In genomic region chr19:6586726-6587092, GRCh38 we compare ENCODE assay signal across 1 cellular context.
TF ChIP-seq lines count a peak whose summit lies in the region.

No MANE protein-coding gene starts in this region.

TF ChIP-seq in H1, 55 proteins besides CTCF, POLR2A, EP300 and RAD21 (continued from another document):
- TF ChIP-seq SIN3A (conservative IDR thresholded peaks at IDR 0.05 in 1 of 2, IDR thresholded peaks at IDR 0.05 in 1 of 2; ENCODE audit: low read depth in 1 of 2, low read length in 2 of 2) = no peak
- TF ChIP-seq SP1 (IDR thresholded peaks at IDR 0.05; ENCODE audit: low read depth, low read length) = no peak
- no peak for TF ChIP-seq RNF2 (IDR thresholded peaks at IDR 0.05; ENCODE audit: borderline replicate concordance, low read depth, low read length, missing control alignments, poor library complexity, severe bottlenecking)
- no peak for TF ChIP-seq SAP30 (IDR thresholded peaks at IDR 0.05; ENCODE audit: insufficient read depth, insufficient replicate concordance, low read length)
- TF ChIP-seq MAFK (IDR thresholded peaks at IDR 0.05; ENCODE audit: low read depth, low read length) = no peak
- TF ChIP-seq EGR1 (IDR thresholded peaks at IDR 0.05; ENCODE audit: borderline replicate concordance, low read depth, low read length) = no peak; the same call in 1 of the 2 replicates
- TF ChIP-seq HDAC6 (IDR thresholded peaks at IDR 0.05; ENCODE audit: low read depth, low read length) = no peak
- no peak for TF ChIP-seq TAF7 (optimal IDR thresholded peaks at IDR 0.05; ENCODE audit: borderline replicate concordance, low read depth, low read length)
